In genomic region chr20:59665656-59666555, GRCh38 we compare ENCODE assay signal across 12 cellular contexts.
DNase-seq lines count a peak whose midpoint lies in the region; TF ChIP-seq lines count a peak whose summit lies in the region.
"Had no signal": no experiment of that assay in that cellular context is flagged by ENCODE, and none has a peak within 500 bp of the region (broad histone marks: within the 10 kb centered on the region; RNA-seq: fewer than 3 reads in every experiment).

No MANE protein-coding gene starts in this region.

- TF ChIP-seq CTCF in esophagus muscularis mucosa (IDR thresholded peaks at IDR 0.05) (no peak), type B pancreatic cell (conservative IDR thresholded peaks at IDR 0.05) (no peak), ascending aorta (IDR thresholded peaks at IDR 0.05) (no peak)

- H3K4me1 ChIP-seq in BLaER1 (peaks cover 97% of the 10 kb centered on the region), esophagus muscularis mucosa (no peaks in the 10 kb centered on the region), ascending aorta (no peaks in the 10 kb centered on the region)
- H3K4me1 ChIP-seq in BLaER1 treated with 17β-estradiol and CSF1 and Interleukin-3, amounts not matched to agents 10 nM and 100 nM = peaks cover 10 to 94% (median 76%) of the 10 kb centered on the region in 10 experiments; a peak in 19 of 20 replicates

- H3K9ac ChIP-seq in BLaER1 = no peak overlapping the region
- H3K9ac ChIP-seq in BLaER1 treated with 17β-estradiol and CSF1 and Interleukin-3, amounts not matched to agents 10 nM and 100 nM = no peak overlapping the region
- H3K9ac ChIP-seq: GM23248 had no signal

- peaks cover 72% of the 10 kb centered on the region for H3K27me3 Mint-ChIP-seq in type B pancreatic cell
- H3K27me3 Mint-ChIP-seq: CD4-positive, CD25-positive, alpha-beta regulatory T cell had no signal

- 83% methylated on average over 8 of the region's 8 CpGs for WGBS in esophagus muscularis mucosa

- H3K4me3 ChIP-seq in BLaER1 (no peak overlapping the region), esophagus muscularis mucosa (no peak overlapping the region), ascending aorta (no peak overlapping the region)
- H3K4me3 ChIP-seq in BLaER1 treated with 17β-estradiol and CSF1 and Interleukin-3, amounts not matched to agents 10 nM and 100 nM = no peak overlapping the region
- H3K4me3 ChIP-seq: GM23248 had no signal

- DNase-seq in esophagus muscularis mucosa (ENCODE audit: extremely low spot score) = peak; percentile 89
- DNase-seq in type B pancreatic cell (ENCODE audit: extremely low spot score, unreplicated experiment) = peak; percentile 42
- DNase-seq in ascending aorta (ENCODE audit: low spot score in 2 of 2) = no peak
- no peak for DNase-seq in activated CD4-positive, CD25-positive, alpha-beta regulatory T cell treated with anti-CD3 and anti-CD28 coated beads, Interleukin-2, amount 50 U/mL, for 72 hours
- DNase-seq: CD4-positive, CD25-positive, alpha-beta regulatory T cell; DMS53; GF-D8; GM23248; IMR-90 had no signal

- H3K9me3 ChIP-seq in BLaER1 (no peaks in the 10 kb centered on the region), esophagus muscularis mucosa (no peaks in the 10 kb centered on the region), ascending aorta (no peaks in the 10 kb centered on the region)
- no peaks in the 10 kb centered on the region for H3K9me3 ChIP-seq in BLaER1 treated with 17β-estradiol and CSF1 and Interleukin-3, amounts not matched to agents 10 nM and 100 nM (replicated peaks in 1 of 11)

- intact Hi-C loops in esophagus muscularis mucosa (cut with DNase I) = no loop called here
- intact Hi-C loops in ascending aorta (cut with DNase I) = no loop called here

- H3K27ac Mint-ChIP-seq in type B pancreatic cell = no peak overlapping the region
- H3K27ac Mint-ChIP-seq: CD4-positive, CD25-positive, alpha-beta regulatory T cell had no signal

- H3K4me1 Mint-ChIP-seq in type B pancreatic cell (ENCODE audit: unreplicated experiment) = no peaks in the 10 kb centered on the region
- H3K4me1 Mint-ChIP-seq: CD4-positive, CD25-positive, alpha-beta regulatory T cell had no signal

- H3K27me3 ChIP-seq in BLaER1 = no peaks in the 10 kb centered on the region
- H3K27me3 ChIP-seq in BLaER1 treated with 17β-estradiol and CSF1 and Interleukin-3, amounts not matched to agents 10 nM and 100 nM = no peaks in the 10 kb centered on the region
- peaks cover 0 to 47% (median 4%) of the 10 kb centered on the region in 4 donors for H3K27me3 ChIP-seq in esophagus muscularis mucosa
- H3K27me3 ChIP-seq in ascending aorta = no peaks in the 10 kb centered on the region

- H3K36me3 Mint-ChIP-seq in type B pancreatic cell = no peaks in the 10 kb centered on the region
- H3K36me3 Mint-ChIP-seq: CD4-positive, CD25-positive, alpha-beta regulatory T cell had no signal

- peak overlapping the region; percentile 14 for H3K4me2 ChIP-seq in BLaER1
- H3K4me2 ChIP-seq in BLaER1 treated with 17β-estradiol and CSF1 and Interleukin-3, amounts not matched to agents 10 nM and 100 nM = peak overlapping the region in 6 of 11 experiments; percentile 1 to 35 (median 20); a peak in 10 of 22 replicates

- H3K36me3 ChIP-seq in BLaER1 (peaks cover 100% of the 10 kb centered on the region), esophagus muscularis mucosa (no peaks in the 10 kb centered on the region), ascending aorta (no peaks in the 10 kb centered on the region)
- H3K36me3 ChIP-seq in BLaER1 treated with 17β-estradiol and CSF1 and Interleukin-3, amounts not matched to agents 10 nM and 100 nM = peaks cover 0 to 100% (median 18%) of the 10 kb centered on the region in 11 experiments; a peak in 13 of 22 replicates

- no peaks in the 10 kb centered on the region for H3K9me3 Mint-ChIP-seq in type B pancreatic cell

- H3K27ac ChIP-seq in BLaER1 = no peak overlapping the region
- H3K27ac ChIP-seq in BLaER1 treated with 17β-estradiol and CSF1 and Interleukin-3, amounts not matched to agents 10 nM and 100 nM = peak overlapping the region in 2 of 11 experiments; percentile 17 to 35; a peak in 3 of 22 replicates
- H3K27ac ChIP-seq in esophagus muscularis mucosa (replicated peaks in 1 of 4) = no peak overlapping the region
- no peak overlapping the region for H3K27ac ChIP-seq in ascending aorta
- H3K27ac ChIP-seq: GM23248, HL-60 had no signal

- H4K20me1 ChIP-seq in BLaER1 = peaks cover 100% of the 10 kb centered on the region
- peaks cover 0 to 100% (median 7%) of the 10 kb centered on the region in 11 experiments; a peak in 10 of 22 replicates for H4K20me1 ChIP-seq in BLaER1 treated with 17β-estradiol and CSF1 and Interleukin-3, amounts not matched to agents 10 nM and 100 nM

- no peak overlapping the region for H3K4me3 Mint-ChIP-seq in type B pancreatic cell
- H3K4me3 Mint-ChIP-seq: CD4-positive, CD25-positive, alpha-beta regulatory T cell had no signal

- TF ChIP-seq EP300 in esophagus muscularis mucosa (IDR thresholded peaks at IDR 0.05) = no peak

- TF ChIP-seq POLR2A in esophagus muscularis mucosa (IDR thresholded peaks at IDR 0.05; ENCODE audit: low read depth) = no peak

Comparison
In these comparisons a context has a peak if more than half of its experiments do, and no peak if none do; other contexts are left out.
1. DNase-seq: peak in esophagus muscularis mucosa (single experiment) and type B pancreatic cell (single experiment); none in ascending aorta (0 of 2) and activated CD4-positive, CD25-positive, alpha-beta regulatory T cell treated with anti-CD3 and anti-CD28 coated beads, Interleukin-2, amount 50 U/mL, for 72 hours (single experiment).